In the genomic region with DNA sequence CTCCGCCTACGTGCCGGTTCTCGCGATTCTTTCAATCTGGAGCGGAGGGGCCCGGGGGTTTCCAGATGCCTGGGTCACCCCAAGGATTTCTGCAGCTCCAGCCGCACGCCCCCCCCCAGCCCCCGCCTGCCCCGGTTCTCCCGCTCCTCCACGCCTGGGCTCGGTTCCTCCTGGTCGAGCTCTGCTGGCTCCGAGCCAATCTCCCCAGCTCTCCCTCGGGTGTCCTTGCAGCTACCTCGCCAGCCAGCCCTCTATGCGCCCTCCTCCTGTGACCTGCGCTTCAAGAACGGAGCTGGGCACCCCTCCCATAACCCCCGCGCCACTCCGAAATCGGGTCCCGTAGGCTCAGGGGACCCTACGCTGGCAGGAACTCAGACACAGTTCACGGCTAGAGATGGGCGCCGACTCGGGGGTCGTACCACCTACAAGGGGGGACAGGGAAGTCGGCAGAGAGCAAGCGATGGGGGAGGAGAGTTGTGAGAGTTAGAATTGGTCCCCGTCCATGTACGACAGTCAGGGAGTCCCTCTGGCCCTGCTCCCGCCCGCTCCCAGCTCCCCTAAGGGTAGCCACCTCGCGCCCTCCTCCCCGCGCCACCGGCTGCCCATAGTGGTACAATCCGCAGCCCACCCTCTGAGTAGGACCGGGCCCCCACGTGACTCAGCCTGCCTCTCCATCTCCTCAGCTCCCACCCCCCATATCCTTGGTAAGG, we compare ENCODE assay signal across 7 cellular contexts. TPM values are rescaled to one million over a fixed set of nuclear protein-coding genes. Genes with fewer than 3 reads are reported as not detected.
DNase-seq lines count a peak whose midpoint lies in the region; ATAC-seq, FAIRE-seq and TF ChIP-seq lines count a peak whose summit lies in the region.

No MANE protein-coding gene starts in this region.

- H3K9ac ChIP-seq in astrocyte (ENCODE audit: low read length) (peak overlapping the region; percentile 33), iPS-15b (ENCODE audit: low read depth, low read length) (peak overlapping the region; percentile 92)

- 1 to 6% (median 2%) methylated on average over 37 to 46 of the region's 46 CpGs for WGBS in spleen, 5 donors

- in situ Hi-C loops in GM13977 (cut with MboI; ENCODE audit: low pct_unique_long_range_greater_than_20kb, low sequenced_read_pairs, unreplicated experiment), result no loop called here

- DNase-seq in GM13977 (ENCODE audit: low spot score), result peak; percentile 72
- DNase-seq in NCI-H748 (lab: John Stamatoyannopoulos, UW; ENCODE audit: unreplicated experiment), result peak; percentile 75
- no peak for DNase-seq in astrocyte (ENCODE audit: low read depth)
- peak; percentile 85 for DNase-seq in spleen
- DNase-seq in NK-92 treated with Interleukin-12 subunit alpha and Interleukin-12 subunit beta, amount 100 ng/mL, for 24 hours (lab: John Stamatoyannopoulos, UW), result no peak

- H3K27ac Mint-ChIP-seq in astrocyte (ENCODE audit: unreplicated experiment), result peak overlapping the region; percentile 85

- peaks cover 13% of the 10 kb centered on the region for H4K20me1 ChIP-seq in astrocyte (ENCODE audit: insufficient read depth, low read length)

- peaks cover 17% of the 10 kb centered on the region for H3K36me3 Mint-ChIP-seq in astrocyte (ENCODE audit: low read depth, unreplicated experiment)

- no peaks in the 10 kb centered on the region for H3K9me3 Mint-ChIP-seq in astrocyte (ENCODE audit: unreplicated experiment)

- H3K4me3 Mint-ChIP-seq in astrocyte (ENCODE audit: unreplicated experiment), result peak overlapping the region; percentile 89

- intact Hi-C loops in spleen (cut with DNase I; ENCODE audit: low total_unique reads), result no loop called here

- peaks cover 27% of the 10 kb centered on the region for H3K27me3 ChIP-seq in astrocyte (ENCODE audit: insufficient read depth, low read length)
- peaks cover 25% of the 10 kb centered on the region for H3K27me3 ChIP-seq in iPS-15b (ENCODE audit: control insufficient read depth, insufficient read depth, low read length)
- H3K27me3 ChIP-seq in spleen (replicated peaks in 1 of 7), result peaks cover 0 to 68% (median 33%) of the 10 kb centered on the region in 7 donors

- peak overlapping the region; percentile 72 for H2AFZ ChIP-seq in astrocyte (ENCODE audit: low read depth, low read length)

- H3K27ac ChIP-seq in astrocyte (ENCODE audit: low read depth, low read length) (no peak overlapping the region), spleen (no peak overlapping the region)

- peak overlapping the region; percentile 82 for H3K4me2 ChIP-seq in astrocyte (ENCODE audit: low read length)

- no peak for TF ChIP-seq POLR2A in spleen (IDR thresholded peaks at IDR 0.05)

- H3K36me3 ChIP-seq in astrocyte (ENCODE audit: insufficient read depth, low read length) (no peaks in the 10 kb centered on the region), iPS-15b (ENCODE audit: control insufficient read depth, insufficient read depth, low read length) (peaks cover 2% of the 10 kb centered on the region), spleen (no peaks in the 10 kb centered on the region)

- peaks cover 35% of the 10 kb centered on the region for H3K4me1 ChIP-seq in astrocyte (ENCODE audit: insufficient read depth, low read length)
- peaks cover 14% of the 10 kb centered on the region for H3K4me1 ChIP-seq in iPS-15b (ENCODE audit: control insufficient read depth, insufficient read depth, low read length)
- peaks cover 36 to 71% (median 65%) of the 10 kb centered on the region in 6 donors for H3K4me1 ChIP-seq in spleen

- H3K79me2 ChIP-seq in astrocyte (ENCODE audit: insufficient read depth, low read length), result no peaks in the 10 kb centered on the region

- peak overlapping the region; percentile 51 for H3K4me3 ChIP-seq in astrocyte (ENCODE audit: insufficient read depth, low read depth, low read length)
- peak overlapping the region; percentile 87 for H3K4me3 ChIP-seq in iPS-15b (ENCODE audit: low read depth, low read length)
- H3K4me3 ChIP-seq in spleen, result peak overlapping the region; percentile 8 to 84 (median 24)

- FAIRE-seq in astrocyte (lab: Jason Lieb, UNC), result no peak

- peaks cover 19% of the 10 kb centered on the region for H3K4me1 Mint-ChIP-seq in astrocyte (ENCODE audit: low read depth, unreplicated experiment)

- H3K27me3 Mint-ChIP-seq in astrocyte (ENCODE audit: low read depth, unreplicated experiment), result peaks cover 2% of the 10 kb centered on the region

- H3K9me3 ChIP-seq in astrocyte (ENCODE audit: insufficient read depth, low read depth, low read length) (no peaks in the 10 kb centered on the region), iPS-15b (ENCODE audit: control insufficient read depth, insufficient read depth, low read length) (no peaks in the 10 kb centered on the region), spleen (no peaks in the 10 kb centered on the region)

- TF ChIP-seq CTCF in GM13977 (IDR thresholded peaks at IDR 0.05; ENCODE audit: extremely low read depth, insufficient read depth, missing control alignments), result no peak
- TF ChIP-seq CTCF in astrocyte (IDR thresholded peaks at IDR 0.05; ENCODE audit: insufficient read depth, low read depth, low read length), result no peak
- TF ChIP-seq CTCF in spleen (IDR thresholded peaks at IDR 0.05 in 8 of 11, conservative IDR thresholded peaks at IDR 0.05 in 3 of 11), result no peak

- no peak for ATAC-seq in HG03108 (IDR thresholded peaks at IDR 0.05; ENCODE audit: unreplicated experiment)

RNA-seq across cellular contexts. Expression of a gene that starts 1.0 kb away (rescaled TPM):
- total RNA-seq in astrocyte (22.4 and 30.7 TPM in 2 replicates), spleen (1 to 10 TPM; 1.0 to 5.5 (median 3.2) TPM)
- polyA plus RNA-seq in spleen, result 1 to 10 TPM; 1.5 to 3.5 (median 2.0) TPM

RNA-seq across cellular contexts. Expression of a gene that starts 4.6 kb away (rescaled TPM):
- total RNA-seq in astrocyte (9.7 and 11.7 TPM in 2 replicates), spleen (10 to 100 TPM in 5 of 7 donors, 1 to 10 TPM in 2; 7.3 to 12.9 (median 11.4) TPM)
- polyA plus RNA-seq in spleen, result 10 to 100 TPM in 2 of 3 donors, 1 to 10 TPM in 1; 7.3 to 12.4 (median 11.1) TPM

RNA-seq across cellular contexts. Expression of a gene that starts 5.0 kb away (rescaled TPM):
- total RNA-seq in astrocyte (10.7 and 11.8 TPM in 2 replicates), spleen (10 to 100 TPM in 5 of 7 donors, 1 to 10 TPM in 2; 7.1 to 17.4 (median 10.9) TPM)
- 1 to 10 TPM; 4.7 to 9.8 (median 7.8) TPM for polyA plus RNA-seq in spleen

RNA-seq across cellular contexts. Expression of a gene that starts 11.6 kb away (rescaled TPM):
- total RNA-seq in astrocyte, result 0.07 TPM in 1 of 2 replicates, not detected in the other
- not detected for total RNA-seq in spleen
- polyA plus RNA-seq in spleen, result not detected

RNA-seq across cellular contexts. Expression of a gene that starts 14.9 kb away (rescaled TPM):
- total RNA-seq in astrocyte (0.14 and 0.17 TPM in 2 replicates), spleen (not detected)
- not detected for polyA plus RNA-seq in spleen

Comparison
In these comparisons a context has a peak if more than half of its experiments do, and no peak if none do; other contexts are left out.
1. DNase-seq: peak in GM13977 (single experiment), NCI-H748 (single experiment) and spleen (single experiment); none in astrocyte (single experiment) and NK-92 treated with Interleukin-12 subunit alpha and Interleukin-12 subunit beta, amount 100 ng/mL, for 24 hours (single experiment).
2. H3K4me3 ChIP-seq: peak in every context shown above with its lines; median percentile 87 in iPS-15b; 51 in astrocyte; 24 in spleen.